Comparison of ENCODE assay signal across 13 cellular contexts in the genomic region with DNA sequence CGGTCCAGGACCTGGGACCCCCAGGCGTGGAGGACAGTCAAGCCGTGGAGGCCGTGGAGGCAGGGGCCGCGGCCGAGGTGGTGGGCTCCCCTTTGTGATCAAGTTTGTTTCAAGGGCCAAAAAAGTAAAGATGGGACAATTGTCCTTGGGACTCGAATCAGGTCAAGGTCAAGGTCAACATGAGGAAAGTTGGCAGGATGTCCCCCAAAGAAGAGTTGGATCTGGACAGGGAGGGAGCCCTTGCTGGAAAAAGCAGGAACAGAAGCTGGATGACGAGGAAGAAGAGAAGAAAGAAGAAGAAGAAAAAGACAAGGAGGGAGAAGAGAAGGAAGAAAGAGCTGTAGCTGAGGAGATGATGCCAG. TPM values are rescaled to one million over a fixed set of nuclear protein-coding genes. Genes with fewer than 3 reads are reported as not detected.
DNase-seq lines count a peak whose midpoint lies in the region; ATAC-seq and TF ChIP-seq lines count a peak whose summit lies in the region.
"Had no signal": no experiment of that assay in that cellular context is flagged by ENCODE, and none has a peak within 500 bp of the region (broad histone marks: within the 10 kb centered on the region; RNA-seq: fewer than 3 reads in every experiment).

No MANE protein-coding gene starts in this region.

- peaks cover 17% of the 10 kb centered on the region for H3K4me1 ChIP-seq in osteoblast (ENCODE audit: insufficient read depth, low read length)

- H3K4me1 Mint-ChIP-seq in activated T-cell treated with anti-CD3 and anti-CD28 coated beads, Interleukin-2, amount 50 U/mL, for 72 hours (ENCODE audit: low read depth), result peaks cover 25% of the 10 kb centered on the region
- peaks cover 22% of the 10 kb centered on the region for H3K4me1 Mint-ChIP-seq in activated T-helper 1 cell treated with anti-CD3 and anti-CD28 coated beads, Interleukin-12 subunit alpha, Interleukin-12 subunit beta, Interleukin-2, Interleukin-4 antibody, amounts not matched to agents 30 ng/mL and 10 ng/mL and 1 ng/mL, durations not matched to agents 14 hours and 24 hours and 36 hours (ENCODE audit: low read depth)

- H3K27me3 Mint-ChIP-seq in activated T-cell treated with anti-CD3 and anti-CD28 coated beads, Interleukin-2, amount 50 U/mL, for 72 hours (ENCODE audit: low read depth), result no peaks in the 10 kb centered on the region
- no peaks in the 10 kb centered on the region for H3K27me3 Mint-ChIP-seq in activated T-helper 1 cell treated with anti-CD3 and anti-CD28 coated beads, Interleukin-12 subunit alpha, Interleukin-12 subunit beta, Interleukin-2, Interleukin-4 antibody, amounts not matched to agents 30 ng/mL and 10 ng/mL and 1 ng/mL, durations not matched to agents 14 hours and 24 hours and 36 hours (ENCODE audit: insufficient read depth)

- DNase-seq in activated T-cell treated with anti-CD3 and anti-CD28 coated beads, Interleukin-2, amount 50 U/mL, for 72 hours, result no peak
- DNase-seq in activated T-cell treated with anti-CD3 and anti-CD28 coated beads, Interleukin-2, amount 50 U/mL, for 48 hours, result no peak
- DNase-seq in activated T-helper 1 cell treated with anti-CD3 and anti-CD28 coated beads, Interleukin-12 subunit alpha, Interleukin-12 subunit beta, Interleukin-2, Interleukin-4 antibody, amounts not matched to agents 30 ng/mL and 10 ng/mL and 1 ng/mL, durations not matched to agents 14 hours and 24 hours and 36 hours (ENCODE audit: low spot score), result no peak
- peak; percentile 72 for DNase-seq in osteoblast (ENCODE audit: insufficient read length, low spot score, missing footprints)
- DNase-seq in stimulated activated CD4-positive, alpha-beta T cell treated with anti-CD3 and anti-CD28 coated beads, Interleukin-4, amount 100 ng/mL, for 1 hour, result no peak
- DNase-seq: activated effector memory CD4-positive, alpha-beta T cell treated with anti-CD3 and anti-CD28 coated beads, Interleukin-2, amount 50 U/mL, for 16 hours; islet precursor cell; NCI-H1105 treated with DMSO at 0.1 percent for 48 hours; NCI-H226; SK-N-SH; uterus had no signal

- H3K9me3 Mint-ChIP-seq in activated T-cell treated with anti-CD3 and anti-CD28 coated beads, Interleukin-2, amount 50 U/mL, for 72 hours, result no peaks in the 10 kb centered on the region
- no peaks in the 10 kb centered on the region for H3K9me3 Mint-ChIP-seq in activated T-helper 1 cell treated with anti-CD3 and anti-CD28 coated beads, Interleukin-12 subunit alpha, Interleukin-12 subunit beta, Interleukin-2, Interleukin-4 antibody, amounts not matched to agents 30 ng/mL and 10 ng/mL and 1 ng/mL, durations not matched to agents 14 hours and 24 hours and 36 hours
- H3K9me3 Mint-ChIP-seq: WTC11 had no signal

- H3K79me2 ChIP-seq in osteoblast (ENCODE audit: insufficient read depth, low read length), result peaks cover 50% of the 10 kb centered on the region

- H3K27ac ChIP-seq in osteoblast (ENCODE audit: low read depth, low read length), result no peak overlapping the region
- H3K27ac ChIP-seq: uterus had no signal

- ATAC-seq in activated T-cell treated with anti-CD3 and anti-CD28 coated beads, Interleukin-2, amount 50 U/mL, for 72 hours (replicated peaks in 1 of 2), result no peak
- no peak for ATAC-seq in GM18519 (IDR thresholded peaks at IDR 0.05; ENCODE audit: low FRiP score, unreplicated experiment)
- ATAC-seq: WTC11 had no signal

- H3K36me3 ChIP-seq in osteoblast (ENCODE audit: insufficient read depth, low read length), result peaks cover 43% of the 10 kb centered on the region
- H3K36me3 ChIP-seq: uterus had no signal

- peaks cover 25% of the 10 kb centered on the region for H4K20me1 ChIP-seq in osteoblast (ENCODE audit: insufficient read depth, low read length)

- H3K36me3 Mint-ChIP-seq in activated T-cell treated with anti-CD3 and anti-CD28 coated beads, Interleukin-2, amount 50 U/mL, for 72 hours (ENCODE audit: insufficient read depth in 2 of 2), result peaks cover 19 to 35% of the 10 kb centered on the region in 2 donors
- peaks cover 47% of the 10 kb centered on the region for H3K36me3 Mint-ChIP-seq in activated T-helper 1 cell treated with anti-CD3 and anti-CD28 coated beads, Interleukin-12 subunit alpha, Interleukin-12 subunit beta, Interleukin-2, Interleukin-4 antibody, amounts not matched to agents 30 ng/mL and 10 ng/mL and 1 ng/mL, durations not matched to agents 14 hours and 24 hours and 36 hours (ENCODE audit: low read depth)

- H3K9me3 ChIP-seq in osteoblast (ENCODE audit: low read depth, low read length), result no peaks in the 10 kb centered on the region
- H3K9me3 ChIP-seq: SK-N-SH, uterus had no signal

- no peak for TF ChIP-seq CTCF in osteoblast (IDR thresholded peaks at IDR 0.05; ENCODE audit: extremely low read depth, low read depth, low read length)

- peak overlapping the region; percentile 17 to 18 for H3K4me3 Mint-ChIP-seq in activated T-cell treated with anti-CD3 and anti-CD28 coated beads, Interleukin-2, amount 50 U/mL, for 72 hours
- peak overlapping the region; percentile 28 for H3K4me3 Mint-ChIP-seq in activated T-helper 1 cell treated with anti-CD3 and anti-CD28 coated beads, Interleukin-12 subunit alpha, Interleukin-12 subunit beta, Interleukin-2, Interleukin-4 antibody, amounts not matched to agents 30 ng/mL and 10 ng/mL and 1 ng/mL, durations not matched to agents 14 hours and 24 hours and 36 hours

- H3K27ac Mint-ChIP-seq in activated T-cell treated with anti-CD3 and anti-CD28 coated beads, Interleukin-2, amount 50 U/mL, for 72 hours, result peak overlapping the region; percentile 17
- peak overlapping the region; percentile 21 for H3K27ac Mint-ChIP-seq in activated T-helper 1 cell treated with anti-CD3 and anti-CD28 coated beads, Interleukin-12 subunit alpha, Interleukin-12 subunit beta, Interleukin-2, Interleukin-4 antibody, amounts not matched to agents 30 ng/mL and 10 ng/mL and 1 ng/mL, durations not matched to agents 14 hours and 24 hours and 36 hours

- H3K4me3 ChIP-seq in osteoblast (ENCODE audit: insufficient read depth, low read length), result no peak overlapping the region
- H3K4me3 ChIP-seq: uterus had no signal

- no peaks in the 10 kb centered on the region for H3K27me3 ChIP-seq in osteoblast (ENCODE audit: insufficient read depth, low read length)
- H3K27me3 ChIP-seq: uterus had no signal

- intact Hi-C loops in activated T-helper 1 cell treated with anti-CD3 and anti-CD28 coated beads, Interleukin-12 subunit alpha, Interleukin-12 subunit beta, Interleukin-2, Interleukin-4 antibody, amounts not matched to agents 30 ng/mL and 10 ng/mL and 1 ng/mL, durations not matched to agents 14 hours and 24 hours and 36 hours (cut with micrococcal nuclease), result no loop called here

- no peak overlapping the region for H3K4me2 ChIP-seq in osteoblast (ENCODE audit: insufficient read depth, low read length)

- H2AFZ ChIP-seq in osteoblast (ENCODE audit: low read length), result no peak overlapping the region

RNA-seq across cellular contexts. Expression of gene KMT2B, which starts 2.3 kb away (rescaled TPM):
- total RNA-seq in activated T-cell treated with anti-CD3 and anti-CD28 coated beads, Interleukin-2, amount 50 U/mL, for 72 hours, result 10 to 100 TPM; 63.0 to 71.5 TPM
- 61.9 and 65.2 TPM in 2 replicates for total RNA-seq in activated T-helper 1 cell treated with anti-CD3 and anti-CD28 coated beads, Interleukin-12 subunit alpha, Interleukin-12 subunit beta, Interleukin-2, Interleukin-4 antibody, amounts not matched to agents 30 ng/mL and 10 ng/mL and 1 ng/mL, durations not matched to agents 14 hours and 24 hours and 36 hours
- total RNA-seq in osteoblast, result 6.5 and 6.8 TPM in 2 replicates

RNA-seq across cellular contexts. Expression of gene ZBTB32, which starts 15.8 kb away (rescaled TPM):
- total RNA-seq in activated T-cell treated with anti-CD3 and anti-CD28 coated beads, Interleukin-2, amount 50 U/mL, for 72 hours, result 100 to 1,000 TPM; 147 to 192 TPM
- total RNA-seq in activated T-helper 1 cell treated with anti-CD3 and anti-CD28 coated beads, Interleukin-12 subunit alpha, Interleukin-12 subunit beta, Interleukin-2, Interleukin-4 antibody, amounts not matched to agents 30 ng/mL and 10 ng/mL and 1 ng/mL, durations not matched to agents 14 hours and 24 hours and 36 hours, result 126 TPM in 2 replicates
- total RNA-seq in osteoblast, result not detected in 2 replicates
- total RNA-seq: uterus had no signal

RNA-seq across cellular contexts. Expression of gene IGFLR1, which starts 22.1 kb away (rescaled TPM):
- 100 to 1,000 TPM; 253 to 274 TPM for total RNA-seq in activated T-cell treated with anti-CD3 and anti-CD28 coated beads, Interleukin-2, amount 50 U/mL, for 72 hours
- 105 and 106 TPM in 2 replicates for total RNA-seq in activated T-helper 1 cell treated with anti-CD3 and anti-CD28 coated beads, Interleukin-12 subunit alpha, Interleukin-12 subunit beta, Interleukin-2, Interleukin-4 antibody, amounts not matched to agents 30 ng/mL and 10 ng/mL and 1 ng/mL, durations not matched to agents 14 hours and 24 hours and 36 hours
- total RNA-seq in osteoblast, result 0.72 and 0.88 TPM in 2 replicates

RNA-seq across cellular contexts. Expression of gene U2AF1L4, which starts 25.1 kb away (rescaled TPM):
- 10 to 100 TPM; 71.0 to 83.6 TPM for total RNA-seq in activated T-cell treated with anti-CD3 and anti-CD28 coated beads, Interleukin-2, amount 50 U/mL, for 72 hours
- 28.1 and 29.7 TPM in 2 replicates for total RNA-seq in activated T-helper 1 cell treated with anti-CD3 and anti-CD28 coated beads, Interleukin-12 subunit alpha, Interleukin-12 subunit beta, Interleukin-2, Interleukin-4 antibody, amounts not matched to agents 30 ng/mL and 10 ng/mL and 1 ng/mL, durations not matched to agents 14 hours and 24 hours and 36 hours
- 5.8 and 8.8 TPM in 2 replicates for total RNA-seq in osteoblast

RNA-seq across cellular contexts. Expression of gene PSENEN, which starts 25.3 kb away (rescaled TPM):
- 10 to 100 TPM; 50.7 to 53.7 TPM for total RNA-seq in activated T-cell treated with anti-CD3 and anti-CD28 coated beads, Interleukin-2, amount 50 U/mL, for 72 hours
- 50.6 and 54.6 TPM in 2 replicates for total RNA-seq in activated T-helper 1 cell treated with anti-CD3 and anti-CD28 coated beads, Interleukin-12 subunit alpha, Interleukin-12 subunit beta, Interleukin-2, Interleukin-4 antibody, amounts not matched to agents 30 ng/mL and 10 ng/mL and 1 ng/mL, durations not matched to agents 14 hours and 24 hours and 36 hours
- total RNA-seq in osteoblast, result 8.8 and 11.6 TPM in 2 replicates

Comparison
In these comparisons a context has a peak if more than half of its experiments do, and no peak if none do; other contexts are left out.
1. RNA of gene ZBTB32, which starts 15.8 kb away (total RNA-seq): 147 to 192 TPM in activated T-cell treated with anti-CD3 and anti-CD28 coated beads, Interleukin-2, amount 50 U/mL, for 72 hours and 126 TPM in activated T-helper 1 cell treated with anti-CD3 and anti-CD28 coated beads, Interleukin-12 subunit alpha, Interleukin-12 subunit beta, Interleukin-2, Interleukin-4 antibody, amounts not matched to agents 30 ng/mL and 10 ng/mL and 1 ng/mL, durations not matched to agents 14 hours and 24 hours and 36 hours; not detected in osteoblast; every median in the first group is over 100 times any median in the second.
2. RNA of gene IGFLR1, which starts 22.1 kb away (total RNA-seq): 253 to 274 TPM in activated T-cell treated with anti-CD3 and anti-CD28 coated beads, Interleukin-2, amount 50 U/mL, for 72 hours and 105 to 106 TPM in activated T-helper 1 cell treated with anti-CD3 and anti-CD28 coated beads, Interleukin-12 subunit alpha, Interleukin-12 subunit beta, Interleukin-2, Interleukin-4 antibody, amounts not matched to agents 30 ng/mL and 10 ng/mL and 1 ng/mL, durations not matched to agents 14 hours and 24 hours and 36 hours; 0.72 to 0.88 TPM in osteoblast; every median in the first group is over 10 times any median in the second.